ENCODE assay signal across 8 cellular contexts in the genomic region with DNA sequence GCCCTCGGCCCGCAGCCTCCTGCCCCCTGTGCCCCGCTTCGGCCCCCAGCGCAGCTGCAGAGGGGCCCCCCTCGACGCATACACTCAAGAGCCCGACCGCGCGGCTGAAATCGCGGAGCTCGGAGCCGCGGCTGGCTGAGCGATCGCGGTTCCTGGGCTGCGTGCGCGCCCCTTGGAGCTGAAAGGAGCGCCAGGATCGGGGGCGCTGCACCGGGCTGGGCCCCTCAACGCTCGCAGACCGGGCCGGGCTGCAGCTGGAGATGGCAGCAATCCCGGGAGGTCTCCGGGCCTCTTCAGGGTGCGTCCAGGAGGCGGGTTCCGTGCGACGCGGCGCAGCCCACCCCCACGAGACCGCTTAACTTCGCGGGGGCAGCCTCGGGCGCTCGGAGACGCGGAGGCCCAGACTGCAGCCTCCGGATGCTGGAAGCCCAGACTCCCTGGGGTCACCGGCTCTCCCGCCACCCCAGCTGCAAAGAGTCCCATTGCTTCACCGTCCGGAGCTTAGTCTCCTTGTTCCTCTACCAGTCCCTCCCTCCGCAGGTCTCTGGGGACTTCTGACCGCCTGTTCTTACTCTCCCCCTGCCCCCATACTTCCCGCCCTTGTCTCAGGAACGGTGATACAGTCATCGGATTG.
DNase-seq lines count a peak whose midpoint lies in the region; ATAC-seq, FAIRE-seq and TF ChIP-seq lines count a peak whose summit lies in the region.

No MANE protein-coding gene starts in this region.

- no peak for FAIRE-seq in frontal cortex (lab: Jason Lieb, UNC)

- peak; percentile 11 for ATAC-seq in GM21619 (IDR thresholded peaks at IDR 0.05; ENCODE audit: unreplicated experiment)

- DNase-seq in COLO668 (lab: John Stamatoyannopoulos, UW; ENCODE audit: unreplicated experiment) = peak; percentile 25
- DNase-seq in frontal cortex (ENCODE audit: low spot score in 2 of 2) = peak; percentile 39 to 51
- DNase-seq in retinal pigment epithelial cell (ENCODE audit: low read depth) = no peak
- no peak for DNase-seq in stimulated activated CD4-positive, alpha-beta T cell treated with anti-CD3 and anti-CD28 coated beads, Interleukin-4, amount 100 ng/mL, for 24 hours
- no peak for DNase-seq in HT-29 (ENCODE audit: low spot score)
- DNase-seq in ecto neural progenitor cell (ENCODE audit: low spot score) = no peak

- H3K4me3 ChIP-seq in WI38 (ENCODE audit: low read depth, low read length) = peak overlapping the region; percentile 38
- peak overlapping the region; percentile 33 for H3K4me3 ChIP-seq in retinal pigment epithelial cell (ENCODE audit: low read length)

- TF ChIP-seq CTCF in WI38 (IDR thresholded peaks at IDR 0.05; ENCODE audit: low read depth, low read length) (no peak), retinal pigment epithelial cell (conservative IDR thresholded peaks at IDR 0.05; ENCODE audit: low read depth, low read length) (no peak)

Comparison
In these comparisons a context has a peak if more than half of its experiments do, and no peak if none do; other contexts are left out.
1. DNase-seq: peak in COLO668 (single experiment) and frontal cortex (2 of 2); none in retinal pigment epithelial cell (single experiment), stimulated activated CD4-positive, alpha-beta T cell treated with anti-CD3 and anti-CD28 coated beads, Interleukin-4, amount 100 ng/mL, for 24 hours (single experiment), HT-29 (single experiment) and ecto neural progenitor cell (single experiment).